Comparison of ENCODE assay signal across 1 cellular context in genomic region chr1:26275580-26276431, GRCh38.
TF ChIP-seq lines count a peak whose summit lies in the region.

No MANE protein-coding gene starts in this region.

TF ChIP-seq in K562, 482 proteins besides CTCF, POLR2A, EP300 and RAD21 (continued from another document and continues in another):
- TF ChIP-seq ZNF395 (CRISPR knock-in tag; IDR thresholded peaks at IDR 0.05) = peak; percentile 73; the same call in 1 of the 2 replicates
- TF ChIP-seq HDAC6 (IDR thresholded peaks at IDR 0.05; ENCODE audit: low read depth, low read length) = no peak
- TF ChIP-seq MAFG (tag; conservative IDR thresholded peaks at IDR 0.05) = no peak
- TF ChIP-seq ZBTB26 (CRISPR knock-in tag; IDR thresholded peaks at IDR 0.05) = no peak; the same call in 1 of the 2 replicates
- TF ChIP-seq ZNF778 (CRISPR knock-in tag; IDR thresholded peaks at IDR 0.05) = no peak
- TF ChIP-seq CC2D1A (IDR thresholded peaks at IDR 0.05) = peak; percentile 60
- TF ChIP-seq ZNF655 (CRISPR knock-in tag; IDR thresholded peaks at IDR 0.05) = no peak
- TF ChIP-seq SMARCE1 (IDR thresholded peaks at IDR 0.05) = no peak; the same call in 1 of the 2 replicates
- TF ChIP-seq ZNF3 (CRISPR knock-in tag; IDR thresholded peaks at IDR 0.05) = no peak
- TF ChIP-seq CREB3 (tag; conservative IDR thresholded peaks at IDR 0.05; ENCODE audit: low read depth) = no peak
- TF ChIP-seq TSHZ1 (CRISPR knock-in tag; IDR thresholded peaks at IDR 0.05) = no peak
- TF ChIP-seq PHB (CRISPR knock-in tag; IDR thresholded peaks at IDR 0.05) = no peak
- TF ChIP-seq ZBTB40 (IDR thresholded peaks at IDR 0.05) = no peak
- TF ChIP-seq ZBTB40 (CRISPR knock-in tag; IDR thresholded peaks at IDR 0.05) = no peak
- no peak for TF ChIP-seq ETV6 (IDR thresholded peaks at IDR 0.05; ENCODE audit: borderline replicate concordance in 1 of 2, low read depth in 2 of 2, low read length in 1 of 2)
- TF ChIP-seq ETV6 (CRISPR knock-in tag; IDR thresholded peaks at IDR 0.05; ENCODE audit: borderline replicate concordance) = no peak
- TF ChIP-seq MAFF (IDR thresholded peaks at IDR 0.05; ENCODE audit: low read length) = no peak
- TF ChIP-seq CHCHD3 (CRISPR knock-in tag; IDR thresholded peaks at IDR 0.05) = no peak
- no peak for TF ChIP-seq ARID4B (CRISPR knock-in tag; IDR thresholded peaks at IDR 0.05)
- TF ChIP-seq MAFK (IDR thresholded peaks at IDR 0.05; ENCODE audit: low read length) = no peak
- TF ChIP-seq TEAD1 (CRISPR knock-in tag; IDR thresholded peaks at IDR 0.05) = no peak
- no peak for TF ChIP-seq SMAD4 (CRISPR knock-in tag; conservative IDR thresholded peaks at IDR 0.05)
- TF ChIP-seq SRSF9 (IDR thresholded peaks at IDR 0.05; ENCODE audit: borderline replicate concordance, low read depth, low read length) = no peak
- peak; percentile 53 for TF ChIP-seq POLR2H (tag; IDR thresholded peaks at IDR 0.05; ENCODE audit: low read depth)
- peak; percentile 40; the same call in 1 of the 2 replicates for TF ChIP-seq SMARCC2 (IDR thresholded peaks at IDR 0.05; ENCODE audit: low read depth)
- no peak for TF ChIP-seq ZFP91 (CRISPR knock-in tag; IDR thresholded peaks at IDR 0.05)
- peak; percentile 93; the same call in 1 of the 2 replicates for TF ChIP-seq ATF3 (IDR thresholded peaks at IDR 0.05)
- no peak; the same call in 1 of the 2 replicates for TF ChIP-seq ATF3 (CRISPR knock-in tag; conservative IDR thresholded peaks at IDR 0.05)
- peak; percentile 29 for TF ChIP-seq NFIC (IDR thresholded peaks at IDR 0.05)
- peak; percentile 67 for TF ChIP-seq TOE1 (IDR thresholded peaks at IDR 0.05; ENCODE audit: borderline replicate concordance)
- peak; percentile 85; the same call in 1 of the 2 replicates for TF ChIP-seq TOE1 (CRISPR knock-in tag; IDR thresholded peaks at IDR 0.05; ENCODE audit: borderline replicate concordance, low read depth)
- no peak for TF ChIP-seq PCBP1 (IDR thresholded peaks at IDR 0.05; ENCODE audit: low read depth, low read length, poor library complexity, severe bottlenecking)
